Comparison of ENCODE assay signal across 1 cellular context in the genomic region with DNA sequence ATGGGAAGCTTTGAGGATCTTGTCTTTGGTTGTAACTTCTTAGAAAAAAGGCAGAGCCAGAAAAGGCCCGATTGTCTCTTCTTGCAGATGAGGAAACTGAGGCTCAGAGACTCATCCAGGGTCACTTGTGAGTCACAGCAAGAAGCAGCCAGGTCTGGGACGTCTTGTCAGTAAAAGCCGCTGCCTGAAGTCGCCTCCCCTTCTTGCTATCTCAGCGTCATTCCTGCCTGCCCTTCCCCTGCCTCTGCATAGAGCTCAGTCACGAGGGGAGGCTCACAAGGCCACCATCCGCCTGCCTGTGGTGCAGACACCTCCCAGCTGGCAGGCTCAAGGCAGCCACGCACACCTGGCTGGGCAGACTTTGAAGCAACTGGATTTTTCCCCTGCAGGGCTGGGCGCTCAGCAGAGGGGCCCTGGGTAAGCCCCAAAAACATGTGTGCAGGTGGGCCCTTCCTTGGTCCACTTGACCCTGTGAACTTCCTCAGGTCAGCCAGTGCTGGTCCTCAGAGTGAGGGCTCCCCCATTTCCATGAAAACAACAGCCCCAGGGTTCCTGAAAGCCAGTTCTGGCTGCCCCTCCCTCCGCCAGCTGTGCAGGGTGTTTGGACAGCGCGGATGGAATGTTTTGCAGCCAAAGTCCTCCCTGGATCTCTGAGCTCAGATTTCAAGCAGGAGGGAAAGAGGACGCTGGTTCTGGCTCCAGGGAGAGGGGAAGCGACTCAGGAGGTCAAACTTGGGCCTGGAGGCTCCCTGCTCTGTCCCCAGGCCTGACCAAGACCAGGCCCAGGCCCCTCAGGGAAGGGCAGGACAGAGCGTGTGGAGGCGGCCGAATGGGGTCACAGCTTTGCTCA.
TF ChIP-seq lines count a peak whose summit lies in the region.

No MANE protein-coding gene starts in this region.

TF ChIP-seq in HepG2, 621 proteins besides CTCF, POLR2A, EP300 and RAD21 (continued from another document and continues in another):
- TF ChIP-seq NR0B2 (CRISPR knock-in tag; IDR thresholded peaks at IDR 0.05): peak; percentile 64; the same call in 1 of the 2 replicates
- TF ChIP-seq RFXANK (CRISPR knock-in tag; IDR thresholded peaks at IDR 0.05): 0 out of 2 replicates have a peak, but pooled peaks have one; percentile 43
- TF ChIP-seq SMC3 (IDR thresholded peaks at IDR 0.05; ENCODE audit: low read length): no peak
- TF ChIP-seq ARID5B (CRISPR knock-in tag; IDR thresholded peaks at IDR 0.05): peak; percentile 73; the same call in 1 of the 2 replicates
- peak; percentile 74; the same call in 1 of the 2 replicates for TF ChIP-seq ZNF264 (CRISPR knock-in tag; IDR thresholded peaks at IDR 0.05)
- TF ChIP-seq ZNF564 (CRISPR knock-in tag; IDR thresholded peaks at IDR 0.05): peak; percentile 56; the same call in 1 of the 2 replicates
- peak; percentile 91 for TF ChIP-seq BCL6 (CRISPR knock-in tag; IDR thresholded peaks at IDR 0.05)
- TF ChIP-seq TBL1XR1 (IDR thresholded peaks at IDR 0.05; ENCODE audit: borderline replicate concordance, low read length, partially characterized antibody): no peak
- TF ChIP-seq CREM (IDR thresholded peaks at IDR 0.05): peak; percentile 46; the same call in 1 of the 2 replicates
- no peak for TF ChIP-seq CREM (CRISPR knock-in tag; IDR thresholded peaks at IDR 0.05)
- TF ChIP-seq ZNF891 (CRISPR knock-in tag; IDR thresholded peaks at IDR 0.05): 0 out of 2 replicates have a peak, but pooled peaks have one; percentile 22
- TF ChIP-seq, protein P1, sequence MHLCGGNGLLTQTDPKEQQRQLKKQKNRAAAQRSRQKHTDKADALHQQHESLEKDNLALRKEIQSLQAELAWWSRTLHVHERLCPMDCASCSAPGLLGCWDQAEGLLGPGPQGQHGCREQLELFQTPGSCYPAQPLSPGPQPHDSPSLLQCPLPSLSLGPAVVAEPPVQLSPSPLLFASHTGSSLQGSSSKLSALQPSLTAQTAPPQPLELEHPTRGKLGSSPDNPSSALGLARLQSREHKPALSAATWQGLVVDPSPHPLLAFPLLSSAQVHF (CRISPR knock-in tag; IDR thresholded peaks at IDR 0.05): no peak
- TF ChIP-seq TEAD2 (CRISPR knock-in tag; IDR thresholded peaks at IDR 0.05): peak; percentile 32; the same call in 1 of the 2 replicates
- TF ChIP-seq ATM (IDR thresholded peaks at IDR 0.05; ENCODE audit: borderline replicate concordance): no peak
- no peak for TF ChIP-seq ZNF569 (CRISPR knock-in tag; IDR thresholded peaks at IDR 0.05; ENCODE audit: borderline replicate concordance)
- TF ChIP-seq ZNF703 (CRISPR knock-in tag; IDR thresholded peaks at IDR 0.05; ENCODE audit: borderline replicate concordance): no peak
- TF ChIP-seq HNRNPL (IDR thresholded peaks at IDR 0.05; ENCODE audit: low read depth, low read length): peak; percentile 58; the same call in 1 of the 2 replicates
- no peak for TF ChIP-seq PHF5A (CRISPR knock-in tag; IDR thresholded peaks at IDR 0.05; ENCODE audit: low read depth, unreplicated experiment)
- peak; percentile 71; the same call in 1 of the 2 replicates for TF ChIP-seq MYC (CRISPR knock-in tag; IDR thresholded peaks at IDR 0.05; ENCODE audit: borderline replicate concordance)
- TF ChIP-seq ZNF781 (CRISPR knock-in tag; IDR thresholded peaks at IDR 0.05; ENCODE audit: borderline replicate concordance, not compliant biosample characterization): peak; percentile 63
- TF ChIP-seq ZNF652 (CRISPR knock-in tag; IDR thresholded peaks at IDR 0.05; ENCODE audit: borderline replicate concordance, low read depth): no peak
- peak; percentile 78; the same call in 1 of the 2 replicates for TF ChIP-seq ZNF350 (CRISPR knock-in tag; IDR thresholded peaks at IDR 0.05; ENCODE audit: borderline replicate concordance, low read depth)
- peak; percentile 69; the same call in 1 of the 2 replicates for TF ChIP-seq ZNF766 (CRISPR knock-in tag; IDR thresholded peaks at IDR 0.05; ENCODE audit: borderline replicate concordance)
- 0 out of 2 replicates have a peak, but pooled peaks have one; percentile 46 for TF ChIP-seq FOXK2 (IDR thresholded peaks at IDR 0.05)
- TF ChIP-seq MXD1 (CRISPR knock-in tag; IDR thresholded peaks at IDR 0.05): 0 out of 2 replicates have a peak, but pooled peaks have one; percentile 59
- TF ChIP-seq ZNF710 (CRISPR knock-in tag; IDR thresholded peaks at IDR 0.05; ENCODE audit: borderline replicate concordance): peak; percentile 84; the same call in 1 of the 2 replicates
- TF ChIP-seq ZNF605 (CRISPR knock-in tag; IDR thresholded peaks at IDR 0.05): peak; percentile 89
- TF ChIP-seq EZH2 (conservative IDR thresholded peaks at IDR 0.05; ENCODE audit: low read depth, low read length): no peak
- peak; percentile 73; the same call in 1 of the 2 replicates for TF ChIP-seq ZFP91 (CRISPR knock-in tag; IDR thresholded peaks at IDR 0.05; ENCODE audit: borderline replicate concordance)
- TF ChIP-seq RXRA (CRISPR knock-in tag; IDR thresholded peaks at IDR 0.05): 0 out of 2 replicates have a peak, but pooled peaks have one; percentile 81
- no peak for TF ChIP-seq RORA (CRISPR knock-in tag; IDR thresholded peaks at IDR 0.05)
- peak; percentile 46; the same call in 1 of the 2 replicates for TF ChIP-seq NR2C2 (CRISPR knock-in tag; IDR thresholded peaks at IDR 0.05; ENCODE audit: borderline replicate concordance)
- TF ChIP-seq ESRRA (CRISPR knock-in tag; IDR thresholded peaks at IDR 0.05; ENCODE audit: low read depth): no peak
- TF ChIP-seq MED8 (CRISPR knock-in tag; IDR thresholded peaks at IDR 0.05; ENCODE audit: insufficient replicate concordance): peak; percentile 38
- TF ChIP-seq NR3C1 (CRISPR knock-in tag; IDR thresholded peaks at IDR 0.05): no peak
- no peak for TF ChIP-seq ZNF143 (CRISPR knock-in tag; IDR thresholded peaks at IDR 0.05)
- peak; percentile 79; the same call in 1 of the 2 replicates for TF ChIP-seq ZFP90 (CRISPR knock-in tag; IDR thresholded peaks at IDR 0.05; ENCODE audit: borderline replicate concordance)
- no peak for TF ChIP-seq ZC3H4 (CRISPR knock-in tag; IDR thresholded peaks at IDR 0.05; ENCODE audit: borderline replicate concordance)
- TF ChIP-seq TBX3 (IDR thresholded peaks at IDR 0.05; ENCODE audit: borderline replicate concordance): peak; percentile 58; the same call in 1 of the 2 replicates
- TF ChIP-seq AHDC1 (CRISPR knock-in tag; IDR thresholded peaks at IDR 0.05; ENCODE audit: borderline replicate concordance): peak; percentile 66; the same call in 1 of the 2 replicates
- TF ChIP-seq, protein P2, sequence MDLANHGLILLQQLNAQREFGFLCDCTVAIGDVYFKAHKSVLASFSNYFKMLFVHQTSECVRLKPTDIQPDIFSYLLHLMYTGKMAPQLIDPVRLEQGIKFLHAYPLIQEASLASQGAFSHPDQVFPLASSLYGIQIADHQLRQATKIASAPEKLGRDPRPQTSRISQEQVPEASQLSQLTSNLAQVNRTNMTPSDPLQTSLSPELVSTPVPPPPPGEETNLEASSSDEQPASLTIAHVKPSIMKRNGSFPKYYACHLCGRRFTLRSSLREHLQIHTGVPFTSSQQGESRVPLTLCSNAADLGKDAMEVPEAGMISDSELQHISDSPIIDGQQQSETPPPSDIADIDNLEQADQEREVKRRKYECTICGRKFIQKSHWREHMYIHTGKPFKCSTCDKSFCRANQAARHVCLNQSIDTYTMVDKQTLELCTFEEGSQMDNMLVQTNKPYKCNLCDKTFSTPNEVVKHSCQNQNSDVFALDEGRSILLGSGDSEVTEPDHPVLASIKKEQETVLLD (CRISPR knock-in tag; IDR thresholded peaks at IDR 0.05; ENCODE audit: low read depth): no peak
- no peak; the same call in 1 of the 2 replicates for TF ChIP-seq ZNF839 (CRISPR knock-in tag; IDR thresholded peaks at IDR 0.05; ENCODE audit: borderline replicate concordance)
